Comparison of ENCODE assay signal across 9 cellular contexts in genomic region chr2:949384-949893, GRCh38. TPM values are rescaled to one million over a fixed set of nuclear protein-coding genes. Genes with fewer than 3 reads are reported as not detected.
A peak's percentile ranks its signal among the peaks of the same experiment; 100 is the strongest.
DNase-seq lines count a peak whose midpoint lies in the region; ATAC-seq, FAIRE-seq and TF ChIP-seq lines count a peak whose summit lies in the region.
"Had no signal": no experiment of that assay in that cellular context is flagged by ENCODE, and none has a peak within 500 bp of the region (broad histone marks: within the 10 kb centered on the region; RNA-seq: fewer than 3 reads in every experiment).

No MANE protein-coding gene starts in this region.

- intact Hi-C loops in HepG2 (cut with micrococcal nuclease; ENCODE audit: unreplicated experiment) (no loop called here), GM12878 (cut with micrococcal nuclease; ENCODE audit: unreplicated experiment) (no loop called here), vagina (cut with DNase I) (no loop called here)

- DNase-seq in HepG2 (ENCODE audit: low spot score) (no peak), GM12878 (ENCODE audit: low read depth, low spot score) (no peak), vagina (ENCODE audit: extremely low spot score in 2 of 2) (no peak), NCI-H2196 (lab: John Stamatoyannopoulos, UW; ENCODE audit: unreplicated experiment) (no peak), ureter (ENCODE audit: low spot score) (no peak)
- no peak for DNase-seq in activated CD4-positive, CD25-positive, alpha-beta regulatory T cell (lab: John Stamatoyannopoulos, UW)
- DNase-seq: amniotic stem cell had no signal

- WGBS in liver: 9% methylated on average over 20 of the region's 20 CpGs
- 28% methylated on average over 20 of the region's 20 CpGs for WGBS in HepG2 (ENCODE audit: low lambda C conversion rate)
- WGBS in GM12878 (ENCODE audit: insufficient coverage, insufficient replicate concordance, low lambda C conversion rate, missing lambda C conversion rate): 33% methylated on average over 20 of the region's 20 CpGs

- SMC1A ChIA-PET in GM12878 (lab: Charles Lee; ENCODE audit: uncharacterized antibody, unreplicated experiment): no interaction called here

- peak overlapping the region in 2 of 3 donors; percentile 20 to 58 for H3K4me3 ChIP-seq in liver (ENCODE audit: low read depth in 1 of 3, low read length in 3 of 3)
- no peak overlapping the region for H3K4me3 ChIP-seq in HepG2 (replicated peaks in 1 of 3; ENCODE audit: insufficient read depth in 1 of 3, low read depth in 2 of 3, low read length in 3 of 3)
- peak overlapping the region; percentile 50 for H3K4me3 ChIP-seq in GM12878
- peak overlapping the region; percentile 34 to 62 for H3K4me3 ChIP-seq in muscle layer of duodenum (ENCODE audit: low read depth in 1 of 2, low read length in 2 of 2)
- H3K4me3 ChIP-seq in vagina: peak overlapping the region; percentile 45 to 50

- TF ChIP-seq POLR2A in HepG2 (IDR thresholded peaks at IDR 0.05; ENCODE audit: insufficient read depth in 1 of 2, low read depth in 2 of 2, low read length in 2 of 2) (no peak), GM12878 (IDR thresholded peaks at IDR 0.05; ENCODE audit: low read depth, low read length) (no peak), vagina (IDR thresholded peaks at IDR 0.05) (no peak)

- RAD21 ChIA-PET in GM12878 (lab: Charles Lee; ENCODE audit: unreplicated experiment): no interaction called here

- no peak for TF ChIP-seq CTCF in liver (IDR thresholded peaks at IDR 0.05; ENCODE audit: low read depth, low read length, missing input control)
- no peak for TF ChIP-seq CTCF in HepG2 (CRISPR knock-in tag; IDR thresholded peaks at IDR 0.05)
- TF ChIP-seq CTCF in GM12878 (IDR thresholded peaks at IDR 0.05 in 2 of 3, conservative IDR thresholded peaks at IDR 0.05 in 1 of 3; ENCODE audit: control insufficient read depth in 2 of 3, extremely low read depth in 1 of 3, insufficient read depth in 1 of 3, low read depth in 3 of 3, low read length in 3 of 3): no peak
- no peak for TF ChIP-seq CTCF in vagina (IDR thresholded peaks at IDR 0.05)

- in situ Hi-C loops in HepG2 (cut with HindIII; ENCODE audit: extremely low pct_ligation_motif_present, low pct_unique_long_range_greater_than_20kb) (no loop called here), GM12878 (cut with MboI) (no loop called here)

- H3K4me2 ChIP-seq in HepG2 (ENCODE audit: low read depth, low read length) (no peak overlapping the region), GM12878 (ENCODE audit: control insufficient read depth, insufficient read depth) (peak overlapping the region; percentile 42)

- H3K79me2 ChIP-seq in HepG2 (ENCODE audit: insufficient read depth, low read length) (no peaks in the 10 kb centered on the region), GM12878 (ENCODE audit: control insufficient read depth, insufficient read depth, low read length) (no peaks in the 10 kb centered on the region)

- H3K4me1 ChIP-seq in liver (ENCODE audit: control insufficient read depth in 4 of 4, insufficient read depth in 4 of 4, low read length in 3 of 4) (peaks cover 3 to 18% (median 8%) of the 10 kb centered on the region in 4 donors), HepG2 (ENCODE audit: insufficient read depth, low read length) (peaks cover 6% of the 10 kb centered on the region), GM12878 (ENCODE audit: control insufficient read depth, insufficient read depth, low read length) (no peaks in the 10 kb centered on the region), muscle layer of duodenum (ENCODE audit: control insufficient read depth in 1 of 2, insufficient read depth in 2 of 2, low read length in 2 of 2) (peaks cover 0 to 13% of the 10 kb centered on the region in 2 donors), vagina (peaks cover 11% of the 10 kb centered on the region)

- BruUV-seq in HepG2 (replicated peaks; lab: Mats Ljungman, UMichigan) (no TSS peak), GM12878 (replicated peaks; lab: Mats Ljungman, UMichigan) (no TSS peak)

- peaks cover 0 to 12% (median 5%) of the 10 kb centered on the region in 4 donors for H3K27me3 ChIP-seq in liver (ENCODE audit: control insufficient read depth in 4 of 4, insufficient read depth in 4 of 4, low read length in 3 of 4)
- H3K27me3 ChIP-seq in HepG2 (ENCODE audit: control insufficient read depth in 1 of 2, insufficient read depth in 2 of 2, low read length in 2 of 2): peaks cover 2 to 24% of the 10 kb centered on the region in 2 experiments; a peak in 3 of 5 replicates
- no peaks in the 10 kb centered on the region for H3K27me3 ChIP-seq in GM12878 (replicated peaks in 1 of 2; ENCODE audit: control insufficient read depth in 2 of 2, insufficient read depth in 2 of 2, low read length in 1 of 2)
- peaks cover 22% of the 10 kb centered on the region for H3K27me3 ChIP-seq in muscle layer of duodenum (ENCODE audit: low read depth, low read length)
- peaks cover 11% of the 10 kb centered on the region for H3K27me3 ChIP-seq in vagina

- POLR2A ChIA-PET in HepG2 (lab: Yijun Ruan, JAX) (no interaction called here), GM12878 (lab: Charles Lee) (no interaction called here)

- FAIRE-seq in HepG2 (lab: Jason Lieb, UNC): no peak
- no peak for FAIRE-seq in GM12878 (lab: Jason Lieb, UNC)

- TF ChIP-seq EP300 in HepG2 (IDR thresholded peaks at IDR 0.05; ENCODE audit: low read depth in 2 of 2, low read length in 2 of 2) (no peak), HepG2 (CRISPR knock-in tag; IDR thresholded peaks at IDR 0.05; ENCODE audit: borderline replicate concordance) (no peak), GM12878 (IDR thresholded peaks at IDR 0.05; ENCODE audit: borderline replicate concordance in 1 of 2, control insufficient read depth in 1 of 2, low read depth in 2 of 2, low read length in 2 of 2) (no peak)

- CTCF ChIA-PET in HepG2 (lab: Yijun Ruan, JAX; ENCODE audit: low intra/inter-chr PET ratio, low total read pairs) (no interaction called here), GM12878 (lab: Yijun Ruan, JAX) (no interaction called here)

- H3K36me3 ChIP-seq in liver (ENCODE audit: control insufficient read depth in 4 of 4, insufficient read depth in 3 of 4, low read depth in 1 of 4, low read length in 3 of 4) (no peaks in the 10 kb centered on the region), HepG2 (replicated peaks in 1 of 2; ENCODE audit: control insufficient read depth in 1 of 2, insufficient read depth in 2 of 2, low read length in 2 of 2) (no peaks in the 10 kb centered on the region), GM12878 (ENCODE audit: control insufficient read depth in 2 of 2, insufficient read depth in 2 of 2, low read length in 1 of 2) (no peaks in the 10 kb centered on the region), muscle layer of duodenum (ENCODE audit: control insufficient read depth in 1 of 2, insufficient read depth in 2 of 2, low read length in 2 of 2) (no peaks in the 10 kb centered on the region), vagina (no peaks in the 10 kb centered on the region)

- ATAC-seq in HepG2 (no peak), GM12878 (no peak)

- no peak overlapping the region for H2AFZ ChIP-seq in HepG2 (ENCODE audit: low read length)
- H2AFZ ChIP-seq in GM12878 (ENCODE audit: control insufficient read depth, low read depth, low read length): no peak overlapping the region

- no peaks in the 10 kb centered on the region for H4K20me1 ChIP-seq in HepG2 (ENCODE audit: insufficient read depth, low read length)
- no peaks in the 10 kb centered on the region for H4K20me1 ChIP-seq in GM12878 (ENCODE audit: control insufficient read depth, insufficient read depth)

- H3K9me3 ChIP-seq in liver (ENCODE audit: control insufficient read depth in 4 of 4, low read length in 3 of 4) (peaks cover 0 to 8% (median 4%) of the 10 kb centered on the region in 4 donors), HepG2 (ENCODE audit: low read length) (peaks cover 8% of the 10 kb centered on the region), GM12878 (replicated peaks; ENCODE audit: control insufficient read depth, insufficient read depth, low read length) (no peaks in the 10 kb centered on the region; the same call in 2 of the 3 replicates), muscle layer of duodenum (ENCODE audit: control insufficient read depth in 1 of 2, low read length in 2 of 2) (peaks cover 5 to 8% of the 10 kb centered on the region in 2 donors), vagina (no peaks in the 10 kb centered on the region)

- TF ChIP-seq RAD21 in liver (IDR thresholded peaks at IDR 0.05) (no peak), HepG2 (CRISPR knock-in tag; IDR thresholded peaks at IDR 0.05) (no peak), GM12878 (IDR thresholded peaks at IDR 0.05; ENCODE audit: insufficient read depth, low read depth, low read length) (no peak)

- H3K9ac ChIP-seq in liver (ENCODE audit: low read depth in 1 of 2, low read length in 2 of 2) (no peak overlapping the region), HepG2 (ENCODE audit: insufficient read depth, low read depth, low read length) (no peak overlapping the region), GM12878 (ENCODE audit: control insufficient read depth, insufficient read depth, low read length) (peak overlapping the region; percentile 35; the same call in 1 of the 2 replicates)

- H3K27ac ChIP-seq in liver (ENCODE audit: low read depth in 1 of 2, low read length in 2 of 2): no peak overlapping the region
- no peak overlapping the region for H3K27ac ChIP-seq in HepG2 (ENCODE audit: extremely low read length, insufficient read depth, low read length)
- H3K27ac ChIP-seq in GM12878 (ENCODE audit: control insufficient read depth, insufficient read depth): no peak overlapping the region
- no peak overlapping the region for H3K27ac ChIP-seq in muscle layer of duodenum (ENCODE audit: low read length)
- H3K27ac ChIP-seq in vagina: no peak overlapping the region

RNA-seq across cellular contexts. Expression of gene SNTG2, which starts 1.2 kb away (rescaled TPM):
- not detected for total RNA-seq in liver
- not detected for polyA plus RNA-seq in liver
- total RNA-seq in HepG2 (2016; rRNA removed; fragmentation: Illumina TruSeq; extraction: Trizol): not detected in 2 replicates
- not detected in 2 replicates for total RNA-seq in HepG2 (2016; cell fraction: cytosol; rRNA removed; fragmentation: Illumina TruSeq; extraction: Trizol; ENCODE audit: low read depth)
- not detected in 2 replicates for total RNA-seq in HepG2 (2016; cell fraction: insoluble cytoplasmic fraction; rRNA removed; fragmentation: Illumina TruSeq; extraction: Trizol)
- not detected in 2 replicates for total RNA-seq in HepG2 (2016; cell fraction: membrane; rRNA removed; fragmentation: Illumina TruSeq; extraction: Trizol)
- total RNA-seq in HepG2 (2016; cell fraction: nucleus; rRNA removed; fragmentation: Illumina TruSeq; extraction: Trizol): not detected in 2 replicates
- polyA plus RNA-seq in HepG2 (2011; rRNA removed): not detected in 2 replicates
- not detected in 2 replicates for polyA plus RNA-seq in HepG2 (2011; cell fraction: cytosol; rRNA removed)
- polyA plus RNA-seq in HepG2 (2011; cell fraction: nucleus; rRNA removed): not detected in 2 replicates
- not detected in 2 replicates for polyA plus RNA-seq in HepG2 (2012)
- polyA plus RNA-seq in HepG2 (2016; cell fraction: cytosol; fragmentation: Illumina TruSeq; extraction: Trizol; ENCODE audit: low read depth): not detected in 2 replicates
- not detected in 2 replicates for polyA plus RNA-seq in HepG2 (2016; cell fraction: insoluble cytoplasmic fraction; fragmentation: Illumina TruSeq; extraction: Trizol; ENCODE audit: low read depth)
- not detected in 2 replicates for polyA plus RNA-seq in HepG2 (2016; cell fraction: membrane; fragmentation: Illumina TruSeq; extraction: Trizol; ENCODE audit: low read depth)
- polyA plus RNA-seq in HepG2 (2016; cell fraction: nucleus; fragmentation: Illumina TruSeq; extraction: Trizol; ENCODE audit: insufficient read depth, low read depth): not detected in 2 replicates
- polyA minus RNA-seq in HepG2 (2011; rRNA and poly(A)+ RNA removed; ENCODE audit: low replicate concordance): not detected in 2 replicates
- not detected in 2 replicates for polyA minus RNA-seq in HepG2 (2011; cell fraction: cytosol; rRNA and poly(A)+ RNA removed)
- not detected in 2 replicates for polyA minus RNA-seq in HepG2 (2011; cell fraction: nucleus; rRNA and poly(A)+ RNA removed)
- not detected in 2 replicates for total RNA-seq in GM12878 (2013; cell fraction: nucleolus; rRNA removed)
- not detected in 2 replicates for total RNA-seq in GM12878 (2014; rRNA removed)
- total RNA-seq in GM12878 (2014; rRNA removed; fragmentation: Illumina TruSeq; extraction: Trizol): not detected in 2 replicates
- total RNA-seq in GM12878 (2021): not detected in 2 replicates
- not detected for polyA plus RNA-seq in GM12878 (2011; ENCODE audit: low read depth)
- polyA plus RNA-seq in GM12878 (2011; rRNA removed): not detected in 2 replicates
- not detected in 2 replicates for polyA plus RNA-seq in GM12878 (2011; cell fraction: cytosol; rRNA removed)
- polyA plus RNA-seq in GM12878 (2011; cell fraction: nucleus; rRNA removed): not detected in 2 replicates
- not detected in 2 replicates for polyA plus RNA-seq in GM12878 (2012)
- polyA plus RNA-seq in GM12878 (2014; fragmentation: Illumina TruSeq; extraction: Trizol): not detected in 2 replicates
- polyA plus RNA-seq in GM12878 (2014; fragmentation: Nextera tagmentation; extraction: Ambion mirVana): not detected
- not detected in 2 replicates for polyA plus RNA-seq in GM12878 (2014; rRNA removed)
- not detected for polyA plus RNA-seq in GM12878 (2016; fragmentation: Nextera tagmentation; extraction: Ambion mirVana)
- not detected in 2 replicates for polyA minus RNA-seq in GM12878 (2011; rRNA and poly(A)+ RNA removed)
- not detected in 2 replicates for polyA minus RNA-seq in GM12878 (2011; cell fraction: cytosol; rRNA and poly(A)+ RNA removed)
- not detected in 2 replicates for polyA minus RNA-seq in GM12878 (2011; cell fraction: nucleus; rRNA and poly(A)+ RNA removed)
- total RNA-seq in vagina: 11.8 TPM
- total RNA-seq in ureter: 9.9 TPM

Comparison
In these comparisons a context has a peak if more than half of its experiments do, and no peak if none do; other contexts are left out.
1. H3K4me3 ChIP-seq: peak in liver (2 of 3), GM12878 (single experiment), muscle layer of duodenum (2 of 2) and vagina (2 of 2); none in HepG2 (0 of 3).
2. RNA of gene SNTG2, which starts 1.2 kb away (total RNA-seq): 11.8 TPM in vagina (single experiment) and 9.9 TPM in ureter (single experiment); not detected in liver, not detected in HepG2 and not detected in GM12878; every median in the first group is over 10 times any median in the second.